In the genomic region with DNA sequence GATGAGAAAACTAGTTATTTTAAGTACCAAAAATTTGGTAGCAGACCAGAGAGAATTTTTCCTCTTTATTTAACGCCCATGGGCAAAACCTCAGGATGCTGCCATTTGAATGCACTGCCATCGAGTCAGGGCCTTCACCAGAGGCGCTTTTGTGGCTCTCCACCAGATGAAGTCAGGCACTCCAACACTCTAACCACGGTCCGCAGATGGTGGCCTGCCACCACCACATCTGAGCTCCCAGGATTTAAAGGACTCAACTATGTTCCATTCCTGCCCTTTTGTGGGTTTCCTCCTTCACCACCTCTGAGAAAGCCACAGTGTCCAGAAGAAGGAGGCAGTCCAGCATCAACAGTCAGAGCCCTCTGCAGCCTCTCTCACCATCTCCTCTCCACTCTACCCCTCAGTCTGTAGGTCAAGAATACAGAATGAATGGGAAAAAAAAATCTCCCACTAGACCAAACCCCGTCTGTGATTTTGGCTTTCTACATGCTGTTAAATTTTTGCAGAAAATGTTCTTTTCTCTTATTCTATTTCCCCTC, we compare ENCODE assay signal across 21 cellular contexts.
A peak's percentile ranks its signal among the peaks of the same experiment; 100 is the strongest.
DNase-seq lines count a peak whose midpoint lies in the region; ATAC-seq, FAIRE-seq and TF ChIP-seq lines count a peak whose summit lies in the region.
"Had no signal": no experiment of that assay in that cellular context is flagged by ENCODE, and none has a peak within 500 bp of the region (broad histone marks: within the 10 kb centered on the region; RNA-seq: fewer than 3 reads in every experiment).

No MANE protein-coding gene starts in this region.

- peak overlapping the region; percentile 28 for H2BK5ac ChIP-seq in trophoblast cell (ENCODE audit: low read depth, low read length, poor library complexity)

- H3K79me1 ChIP-seq in trophoblast cell (ENCODE audit: low read length) = peaks cover 3% of the 10 kb centered on the region

- H3K4me3 Mint-ChIP-seq in astrocyte (ENCODE audit: unreplicated experiment) = no peak overlapping the region
- H3K4me3 Mint-ChIP-seq: activated CD4-positive, alpha-beta T cell treated with anti-CD3 and anti-CD28 coated beads for 36 hours; activated naive CD8-positive, alpha-beta T cell; activated T-helper 1 cell treated with anti-CD3 and anti-CD28 coated beads, Interleukin-12 subunit alpha, Interleukin-12 subunit beta, Interleukin-2, Interleukin-4 antibody, amounts not matched to agents 30 ng/mL and 10 ng/mL and 1 ng/mL, durations not matched to agents 14 hours and 24 hours and 36 hours; central memory CD8-positive, alpha-beta T cell; effector memory CD8-positive, alpha-beta T cell; GM23338; natural killer cell had no signal

- no peaks in the 10 kb centered on the region for H3K9me3 Mint-ChIP-seq in astrocyte (ENCODE audit: unreplicated experiment)
- H3K9me3 Mint-ChIP-seq: activated T-helper 1 cell treated with anti-CD3 and anti-CD28 coated beads, Interleukin-12 subunit alpha, Interleukin-12 subunit beta, Interleukin-2, Interleukin-4 antibody, amounts not matched to agents 30 ng/mL and 10 ng/mL and 1 ng/mL, durations not matched to agents 14 hours and 24 hours and 36 hours; GM23338 had no signal

- H3K9me3 ChIP-seq in astrocyte (ENCODE audit: insufficient read depth, low read depth, low read length) (no peaks in the 10 kb centered on the region), heart right ventricle (no peaks in the 10 kb centered on the region), trophoblast cell (ENCODE audit: insufficient read depth, low read depth, low read length) (no peaks in the 10 kb centered on the region), transverse colon (no peaks in the 10 kb centered on the region), HAP-1 (no peaks in the 10 kb centered on the region)
- H3K9me3 ChIP-seq: prostate gland had no signal

- no peak overlapping the region for H3K23ac ChIP-seq in trophoblast cell (ENCODE audit: low read length)

- H3K4me1 ChIP-seq in astrocyte (ENCODE audit: insufficient read depth, low read length) (no peaks in the 10 kb centered on the region), heart right ventricle (peaks cover 0 to 41% (median 34%) of the 10 kb centered on the region in 9 donors), trophoblast cell (ENCODE audit: control insufficient read depth in 1 of 2, insufficient read depth in 2 of 2, low read length in 2 of 2) (peaks cover 4% of the 10 kb centered on the region in 2 experiments), transverse colon (peaks cover 0 to 6% (median 0%) of the 10 kb centered on the region in 4 donors), HAP-1 (peaks cover 12% of the 10 kb centered on the region)
- H3K4me1 ChIP-seq: prostate gland had no signal

- peak overlapping the region; percentile 4 for H4K8ac ChIP-seq in trophoblast cell (ENCODE audit: low read depth, low read length)

- ATAC-seq in heart right ventricle = peak; percentile 28 to 69 (median 54)
- ATAC-seq: activated CD4-positive, alpha-beta T cell treated with anti-CD3 and anti-CD28 coated beads for 36 hours; effector memory CD8-positive, alpha-beta T cell; GM23338; natural killer cell had no signal

- no peak overlapping the region for H2AK5ac ChIP-seq in trophoblast cell (ENCODE audit: low read length)

- FAIRE-seq in astrocyte (lab: Jason Lieb, UNC) = no peak
- FAIRE-seq: GM19239 had no signal

- no peak overlapping the region for H3K4me3 ChIP-seq in astrocyte (ENCODE audit: insufficient read depth, low read depth, low read length)
- H3K4me3 ChIP-seq in heart right ventricle = no peak overlapping the region
- H3K4me3 ChIP-seq in trophoblast cell (ENCODE audit: low read depth, low read length) = no peak overlapping the region
- H3K4me3 ChIP-seq in transverse colon = no peak overlapping the region
- H3K4me3 ChIP-seq in dorsolateral prefrontal cortex = no peak overlapping the region
- no peak overlapping the region for H3K4me3 ChIP-seq in HAP-1
- H3K4me3 ChIP-seq: GM23338, prostate gland had no signal

- DNase-seq in astrocyte (ENCODE audit: low read depth) (peak; percentile 58), heart right ventricle (no peak), trophoblast cell (no peak), transverse colon (no peak), dorsolateral prefrontal cortex (no peak), EL (no peak), HAP-1 (ENCODE audit: low spot score in 2 of 2) (no peak)
- DNase-seq: activated CD4-positive, alpha-beta T cell treated with anti-CD3 and anti-CD28 coated beads for 36 hours; AML-193; effector memory CD8-positive, alpha-beta T cell; Karpas-422; natural killer cell; NCI-H2107; NCI-H510A; RPMI8226 had no signal

- intact Hi-C loops in heart right ventricle (cut with DNase I) = loop anchor here in 3 of 10 donors (1.0 to 5.0 kb wide), 2 partner anchors 40 to 42 kb away; no protein-coding TSS in a partner anchor
- intact Hi-C loops in transverse colon (cut with DNase I; ENCODE audit: low total_unique reads) = no loop called here
- intact Hi-C loops in dorsolateral prefrontal cortex (cut with DNase I) = no loop called here

- no peak for TF ChIP-seq EP300 in transverse colon (IDR thresholded peaks at IDR 0.05; ENCODE audit: low read depth)

- no peak for TF ChIP-seq CTCF in astrocyte (IDR thresholded peaks at IDR 0.05; ENCODE audit: insufficient read depth, low read depth, low read length)
- TF ChIP-seq CTCF in heart right ventricle (IDR thresholded peaks at IDR 0.05) = no peak
- no peak for TF ChIP-seq CTCF in transverse colon (IDR thresholded peaks at IDR 0.05)
- no peak for TF ChIP-seq CTCF in dorsolateral prefrontal cortex (IDR thresholded peaks at IDR 0.05 in 54 of 56, conservative IDR thresholded peaks at IDR 0.05 in 2 of 56; ENCODE audit: low read depth in 1 of 56, partially characterized antibody in 56 of 56)

- H3K27me3 ChIP-seq in astrocyte (ENCODE audit: insufficient read depth, low read length) (no peaks in the 10 kb centered on the region), heart right ventricle (no peaks in the 10 kb centered on the region), trophoblast cell (ENCODE audit: insufficient read depth, low read length) (no peaks in the 10 kb centered on the region), transverse colon (no peaks in the 10 kb centered on the region), dorsolateral prefrontal cortex (no peaks in the 10 kb centered on the region), HAP-1 (ENCODE audit: low read depth) (no peaks in the 10 kb centered on the region)

- peak overlapping the region; percentile 35 for H3K18ac ChIP-seq in trophoblast cell (ENCODE audit: low read length)

- no peak overlapping the region for H3K27ac Mint-ChIP-seq in astrocyte (ENCODE audit: unreplicated experiment)
- H3K27ac Mint-ChIP-seq: activated CD4-positive, alpha-beta T cell treated with anti-CD3 and anti-CD28 coated beads for 36 hours; activated naive CD8-positive, alpha-beta T cell; activated T-helper 1 cell treated with anti-CD3 and anti-CD28 coated beads, Interleukin-12 subunit alpha, Interleukin-12 subunit beta, Interleukin-2, Interleukin-4 antibody, amounts not matched to agents 30 ng/mL and 10 ng/mL and 1 ng/mL, durations not matched to agents 14 hours and 24 hours and 36 hours; effector memory CD8-positive, alpha-beta T cell; GM23338; natural killer cell had no signal

- no peak overlapping the region for H3K27ac ChIP-seq in astrocyte (ENCODE audit: low read depth, low read length)
- H3K27ac ChIP-seq in heart right ventricle = peak overlapping the region in 9 of 10 donors; percentile 49 to 83 (median 72)
- no peak overlapping the region for H3K27ac ChIP-seq in trophoblast cell (ENCODE audit: low read depth, low read length)
- H3K27ac ChIP-seq in transverse colon = peak overlapping the region; percentile 12 to 54 (median 40)
- peak overlapping the region in 5 of 59 donors; percentile 4 to 26 (median 16) for H3K27ac ChIP-seq in dorsolateral prefrontal cortex
- H3K27ac ChIP-seq: prostate gland had no signal

- in situ Hi-C loops in transverse colon (cut with MboI; ENCODE audit: low pct_ligation_motif_present in 1 of 4, low pct_unique_long_range_greater_than_20kb in 1 of 4, low sequenced_read_pairs in 3 of 4) (no loop called here), HAP-1 (cut with MboI; ENCODE audit: low sequenced_read_pairs) (no loop called here)

- no peak overlapping the region for H4K91ac ChIP-seq in trophoblast cell (ENCODE audit: low read depth, low read length)

- no peak overlapping the region for H2BK120ac ChIP-seq in trophoblast cell (ENCODE audit: insufficient read depth, low read length, poor library complexity)

- no peak overlapping the region for H3K14ac ChIP-seq in trophoblast cell (ENCODE audit: low read length)

- H3K4me2 ChIP-seq in astrocyte (ENCODE audit: low read length) (no peak overlapping the region), trophoblast cell (ENCODE audit: low read length) (no peak overlapping the region)
- H3K4me2 ChIP-seq: GM23338 had no signal

- H3K27me3 Mint-ChIP-seq in astrocyte (ENCODE audit: low read depth, unreplicated experiment) = peaks cover 5% of the 10 kb centered on the region
- H3K27me3 Mint-ChIP-seq: activated CD4-positive, alpha-beta T cell treated with anti-CD3 and anti-CD28 coated beads for 36 hours; activated naive CD8-positive, alpha-beta T cell; central memory CD8-positive, alpha-beta T cell; effector memory CD8-positive, alpha-beta T cell had no signal

- no peak overlapping the region for H3K9ac ChIP-seq in astrocyte (ENCODE audit: low read length)
- H3K9ac ChIP-seq in trophoblast cell (ENCODE audit: low read length) = no peak overlapping the region

- WGBS in heart right ventricle, 2 donors = 64 to 65% methylated on average over 6 of the region's 6 CpGs
- no CpG with 5 or more reads among the region's 6 CpGs for WGBS in trophoblast cell (ENCODE audit: extremely low coverage, insufficient coverage, insufficient read length)
- 60 to 76% methylated on average over 1 to 6 of the region's 6 CpGs for WGBS in transverse colon (ENCODE audit: low coverage in 1 of 2), 2 donors

- H3K79me2 ChIP-seq in astrocyte (ENCODE audit: insufficient read depth, low read length) (no peaks in the 10 kb centered on the region), trophoblast cell (ENCODE audit: control insufficient read depth, insufficient read depth, low read length, poor library complexity) (no peaks in the 10 kb centered on the region)

- peaks cover 10% of the 10 kb centered on the region for H3K4me1 Mint-ChIP-seq in astrocyte (ENCODE audit: low read depth, unreplicated experiment)
- H3K4me1 Mint-ChIP-seq: activated CD4-positive, alpha-beta T cell treated with anti-CD3 and anti-CD28 coated beads for 36 hours; central memory CD8-positive, alpha-beta T cell; GM23338; natural killer cell had no signal

- no peaks in the 10 kb centered on the region for H4K20me1 ChIP-seq in astrocyte (ENCODE audit: insufficient read depth, low read length)

- H3K4ac ChIP-seq in trophoblast cell (ENCODE audit: low read depth, low read length) = no peak overlapping the region

- H2AFZ ChIP-seq in astrocyte (ENCODE audit: low read depth, low read length) (no peak overlapping the region), trophoblast cell (ENCODE audit: insufficient read depth, low read length, poor library complexity) (no peak overlapping the region)
- H2AFZ ChIP-seq: GM23338 had no signal

- no peaks in the 10 kb centered on the region for H3K36me3 Mint-ChIP-seq in astrocyte (ENCODE audit: low read depth, unreplicated experiment)
- H3K36me3 Mint-ChIP-seq: activated naive CD8-positive, alpha-beta T cell; natural killer cell had no signal

- no peak overlapping the region for H4K12ac ChIP-seq in trophoblast cell (ENCODE audit: low read depth, low read length)

- peak overlapping the region; percentile 89 for H2BK12ac ChIP-seq in trophoblast cell (ENCODE audit: low read length)

- H3K36me3 ChIP-seq in astrocyte (ENCODE audit: insufficient read depth, low read length) = no peaks in the 10 kb centered on the region
- H3K36me3 ChIP-seq in heart right ventricle = no peaks in the 10 kb centered on the region
- no peaks in the 10 kb centered on the region for H3K36me3 ChIP-seq in trophoblast cell (ENCODE audit: control insufficient read depth in 1 of 2, insufficient read depth in 2 of 2, low read length in 2 of 2)
- H3K36me3 ChIP-seq in transverse colon = no peaks in the 10 kb centered on the region
- no peaks in the 10 kb centered on the region for H3K36me3 ChIP-seq in HAP-1 (replicated peaks)
- H3K36me3 ChIP-seq: prostate gland had no signal

- no peak for TF ChIP-seq POLR2A in transverse colon (IDR thresholded peaks at IDR 0.05)

Comparison
In these comparisons a context has a peak if more than half of its experiments do, and no peak if none do; other contexts are left out.
1. H3K27ac ChIP-seq: peak in heart right ventricle (9 of 10) and transverse colon (4 of 4); none in astrocyte (single experiment) and trophoblast cell (single experiment).